ENCODE assay signal across 14 cellular contexts in genomic region chr1:8751984-8752383, GRCh38.
"Had no signal": no experiment of that assay in that cellular context is flagged by ENCODE, and none has a peak within 500 bp of the region (broad histone marks: within the 10 kb centered on the region; RNA-seq: fewer than 3 reads in every experiment).

No MANE protein-coding gene starts in this region.

- DNase-seq: activated B cell treated with CpG ODN at 0.5 μM for 24 hours; activated CD8-positive, alpha-beta memory T cell treated with anti-CD3 and anti-CD28 coated beads, Interleukin-2, amount 50 U/mL, for 4 hours; activated effector memory CD4-positive, alpha-beta T cell treated with Interleukin-2 at 50 U/mL for 16 hours; caudate nucleus; colonic mucosa; left colon; lower lobe of right lung; midbrain; Right ventricle myocardium superior; stimulated activated CD4-positive, alpha-beta T cell treated with anti-CD3 and anti-CD28 coated beads, Interleukin-12 subunit alpha, Interleukin-12 subunit beta, amount 100 ng/mL, for 4 hours; stimulated activated CD4-positive, alpha-beta T cell treated with anti-CD3 and anti-CD28 coated beads, Interleukin-2, amount 100 ng/mL, for 24 hours had no signal

- H3K9me3 ChIP-seq: colonic mucosa, gastroesophageal sphincter, lower lobe of right lung had no signal

- H3K27ac Mint-ChIP-seq: activated B cell treated with CpG ODN at 0.5 μM for 24 hours had no signal

- ATAC-seq: gastroesophageal sphincter, left colon, lower lobe of right lung, SK-N-SH treated with all-trans-retinoic acid at 6 μM for 48 hours had no signal

- H3K27ac ChIP-seq: colonic mucosa, gastroesophageal sphincter, lower lobe of right lung, parathyroid adenoma had no signal

- H3K27me3 ChIP-seq: colonic mucosa, gastroesophageal sphincter had no signal

- H3K4me3 ChIP-seq: colonic mucosa, gastroesophageal sphincter, lower lobe of right lung had no signal

- H3K4me1 ChIP-seq: colonic mucosa had no signal

- H3K9me3 Mint-ChIP-seq: activated B cell treated with CpG ODN at 0.5 μM for 24 hours had no signal

- H3K27me3 Mint-ChIP-seq: activated B cell treated with CpG ODN at 0.5 μM for 24 hours had no signal

- H3K4me3 Mint-ChIP-seq: activated B cell treated with CpG ODN at 0.5 μM for 24 hours had no signal
